15 cellular contexts compared by ENCODE assay signal in genomic region chr2:169839954-169840746, GRCh38. TPM values are rescaled to one million over a fixed set of nuclear protein-coding genes. Genes with fewer than 3 reads are reported as not detected.
DNase-seq lines count a peak whose midpoint lies in the region; ATAC-seq and TF ChIP-seq lines count a peak whose summit lies in the region.
"Had no signal": no experiment of that assay in that cellular context is flagged by ENCODE, and none has a peak within 500 bp of the region (broad histone marks: within the 10 kb centered on the region; RNA-seq: fewer than 3 reads in every experiment).

No MANE protein-coding gene starts in this region.

- H2AFZ ChIP-seq in Loucy (ENCODE audit: low read length) = no peak overlapping the region
- H2AFZ ChIP-seq in smooth muscle cell (ENCODE audit: low read depth) = no peak overlapping the region
- H2AFZ ChIP-seq in OCI-LY7 (ENCODE audit: low read length) = no peak overlapping the region

- H4K20me1 ChIP-seq in Loucy (ENCODE audit: insufficient read depth, low read length, poor library complexity, severe bottlenecking) = peaks cover 12% of the 10 kb centered on the region
- peaks cover 71% of the 10 kb centered on the region for H4K20me1 ChIP-seq in smooth muscle cell (ENCODE audit: low read depth)
- no peaks in the 10 kb centered on the region for H4K20me1 ChIP-seq in OCI-LY7 (ENCODE audit: insufficient read depth, low read length)

- POLR2A ChIA-PET in OCI-LY7 (lab: Charles Lee) = no interaction called here

- TF ChIP-seq POLR2A in thyroid gland (IDR thresholded peaks at IDR 0.05) = no peak

- H3K27me3 Mint-ChIP-seq in endothelial cell (ENCODE audit: unreplicated experiment) = peaks cover 3% of the 10 kb centered on the region
- peaks cover 0 to 4% (median 1%) of the 10 kb centered on the region in 3 donors for H3K27me3 Mint-ChIP-seq in immature natural killer cell (ENCODE audit: low read depth in 3 of 3)
- H3K27me3 Mint-ChIP-seq: activated CD8-positive, alpha-beta T cell treated with anti-CD3 and anti-CD28 coated beads for 36 hours had no signal

- peaks cover 28% of the 10 kb centered on the region for H3K36me3 Mint-ChIP-seq in endothelial cell (ENCODE audit: low read depth, unreplicated experiment)
- peaks cover 0 to 4% (median 0%) of the 10 kb centered on the region in 3 donors for H3K36me3 Mint-ChIP-seq in immature natural killer cell

- intact Hi-C loops in thyroid gland (cut with DNase I) (no loop called here), OCI-LY7 (cut with micrococcal nuclease; ENCODE audit: unreplicated experiment) (no loop called here)

- H3K36me3 ChIP-seq in Loucy (ENCODE audit: insufficient read depth, low read length) (peaks cover 8% of the 10 kb centered on the region; the same call in 1 of the 2 replicates), smooth muscle cell (ENCODE audit: low read depth) (no peaks in the 10 kb centered on the region), thyroid gland (no peaks in the 10 kb centered on the region), OCI-LY7 (ENCODE audit: insufficient read depth, low read length) (no peaks in the 10 kb centered on the region)

- peaks cover 60% of the 10 kb centered on the region for H3K79me2 ChIP-seq in Loucy (ENCODE audit: insufficient read depth, low read length)
- H3K79me2 ChIP-seq in smooth muscle cell (ENCODE audit: low read depth) = peaks cover 69% of the 10 kb centered on the region
- no peaks in the 10 kb centered on the region for H3K79me2 ChIP-seq in OCI-LY7 (ENCODE audit: insufficient read depth, low read depth, low read length)

- H3K9me3 ChIP-seq in Loucy (ENCODE audit: insufficient read depth, low read depth, low read length) (no peaks in the 10 kb centered on the region), smooth muscle cell (replicated peaks; ENCODE audit: low read depth) (no peaks in the 10 kb centered on the region), thyroid gland (no peaks in the 10 kb centered on the region), OCI-LY7 (ENCODE audit: low read length) (no peaks in the 10 kb centered on the region)

- ATAC-seq in left lobe of liver = peak; percentile 34
- ATAC-seq: activated CD8-positive, alpha-beta T cell treated with anti-CD3 and anti-CD28 coated beads for 36 hours had no signal

- H3K4me3 ChIP-seq in Loucy (ENCODE audit: low read length, poor library complexity, severe bottlenecking) = no peak overlapping the region
- H3K4me3 ChIP-seq in smooth muscle cell = no peak overlapping the region
- no peak overlapping the region for H3K4me3 ChIP-seq in thyroid gland (replicated peaks in 1 of 3)
- H3K4me3 ChIP-seq in OCI-LY7 (ENCODE audit: low read depth, low read length, poor library complexity, severe bottlenecking) = no peak overlapping the region

- H3K9ac ChIP-seq in Loucy (ENCODE audit: low read depth, low read length, poor library complexity, severe bottlenecking) (no peak overlapping the region), smooth muscle cell (ENCODE audit: low read depth) (no peak overlapping the region)

- H3K27ac ChIP-seq in smooth muscle cell (ENCODE audit: low read depth) = peak overlapping the region; percentile 43
- H3K27ac ChIP-seq in thyroid gland = no peak overlapping the region
- no peak overlapping the region for H3K27ac ChIP-seq in OCI-LY7 (ENCODE audit: low read depth, low read length, poor library complexity, severe bottlenecking)
- H3K27ac ChIP-seq: epithelial cell of prostate, HL-60 had no signal

- H3K4me1 ChIP-seq in Loucy (ENCODE audit: insufficient read depth, low read length, poor library complexity, severe bottlenecking) (peaks cover 12% of the 10 kb centered on the region), smooth muscle cell (ENCODE audit: low read depth) (no peaks in the 10 kb centered on the region), thyroid gland (peaks cover 14 to 33% of the 10 kb centered on the region in 2 donors), OCI-LY7 (ENCODE audit: insufficient read depth, low read length, poor library complexity, severe bottlenecking) (no peaks in the 10 kb centered on the region)

- BruUV-seq in OCI-LY7 (replicated peaks; lab: Mats Ljungman, UMichigan) = no TSS peak

- peak; percentile 21; the same call in 1 of the 2 replicates for TF ChIP-seq CTCF in Loucy (conservative IDR thresholded peaks at IDR 0.05; ENCODE audit: low read length)
- no peak for TF ChIP-seq CTCF in endothelial cell (IDR thresholded peaks at IDR 0.05; ENCODE audit: unreplicated experiment)
- no peak for TF ChIP-seq CTCF in smooth muscle cell (IDR thresholded peaks at IDR 0.05; ENCODE audit: borderline replicate concordance, insufficient read depth, poor library complexity, severe bottlenecking)
- TF ChIP-seq CTCF in thyroid gland (IDR thresholded peaks at IDR 0.05) = no peak
- TF ChIP-seq CTCF in OCI-LY7 (conservative IDR thresholded peaks at IDR 0.05; ENCODE audit: low read length) = no peak

- H3F3A ChIP-seq in Loucy (ENCODE audit: low read depth) (0 out of 2 replicates have a peak, but pooled peaks cover 3% of the 10 kb centered on the region), smooth muscle cell (ENCODE audit: low read depth) (no peaks in the 10 kb centered on the region)

- H3K4me1 Mint-ChIP-seq in endothelial cell (ENCODE audit: unreplicated experiment) = peaks cover 12% of the 10 kb centered on the region
- peaks cover 46 to 72% of the 10 kb centered on the region in 2 donors for H3K4me1 Mint-ChIP-seq in immature natural killer cell

- CTCF ChIA-PET in OCI-LY7 (lab: Charles Lee; ENCODE audit: unreplicated experiment) = no interaction called here

- H3K27me3 ChIP-seq in Loucy (ENCODE audit: insufficient read depth, low read length, poor library complexity, severe bottlenecking) (no peaks in the 10 kb centered on the region), smooth muscle cell (ENCODE audit: low read depth) (no peaks in the 10 kb centered on the region), thyroid gland (no peaks in the 10 kb centered on the region)

- H3K9me3 Mint-ChIP-seq in endothelial cell (ENCODE audit: unreplicated experiment) = no peaks in the 10 kb centered on the region
- H3K9me3 Mint-ChIP-seq in immature natural killer cell = peaks cover 0 to 2% (median 0%) of the 10 kb centered on the region in 6 donors
- H3K9me3 Mint-ChIP-seq: activated CD8-positive, alpha-beta T cell treated with anti-CD3 and anti-CD28 coated beads for 36 hours; T-helper 1 cell treated with Interleukin-12 subunit alpha and Interleukin-12 subunit beta and Interleukin-4 antibody, amounts not matched to agents 30 μg/mL and 1 μg/mL, for 36 hours had no signal

- WGBS in smooth muscle cell (ENCODE audit: low lambda C conversion rate) = 56% methylated on average over 10 of the region's 10 CpGs
- 74 to 85% methylated on average over 9 to 10 of the region's 10 CpGs for WGBS in thyroid gland, 2 donors

- H3K4me3 Mint-ChIP-seq in endothelial cell (ENCODE audit: unreplicated experiment) = no peak overlapping the region
- H3K4me3 Mint-ChIP-seq in immature natural killer cell = no peak overlapping the region
- H3K4me3 Mint-ChIP-seq: activated CD8-positive, alpha-beta T cell treated with anti-CD3 and anti-CD28 coated beads for 36 hours; T-helper 1 cell treated with Interleukin-12 subunit alpha and Interleukin-12 subunit beta and Interleukin-4 antibody, amounts not matched to agents 30 μg/mL and 1 μg/mL, for 36 hours had no signal

- H3K4me2 ChIP-seq in Loucy (ENCODE audit: low read depth, low read length, poor library complexity, severe bottlenecking) (no peak overlapping the region), smooth muscle cell (peak overlapping the region; percentile 33), OCI-LY7 (ENCODE audit: low read length) (no peak overlapping the region)

- H3K9me2 ChIP-seq in Loucy (replicated peaks; ENCODE audit: low read depth, low read length) (no peaks in the 10 kb centered on the region), OCI-LY7 (ENCODE audit: insufficient read depth, low read length) (no peaks in the 10 kb centered on the region; the same call in 1 of the 2 replicates)

- H3K27ac Mint-ChIP-seq in endothelial cell (ENCODE audit: unreplicated experiment) = peak overlapping the region; percentile 39
- H3K27ac Mint-ChIP-seq in immature natural killer cell = peak overlapping the region in 2 of 6 donors; percentile 2 to 8
- H3K27ac Mint-ChIP-seq: activated CD8-positive, alpha-beta T cell treated with anti-CD3 and anti-CD28 coated beads for 36 hours; T-helper 1 cell treated with Interleukin-12 subunit alpha and Interleukin-12 subunit beta and Interleukin-4 antibody, amounts not matched to agents 30 μg/mL and 1 μg/mL, for 36 hours had no signal

- DNase-seq in endothelial cell (ENCODE audit: low spot score) = no peak
- DNase-seq in left lobe of liver (ENCODE audit: low spot score) = no peak
- no peak for DNase-seq in smooth muscle cell (lab: John Stamatoyannopoulos, UW; ENCODE audit: unreplicated experiment)
- no peak for DNase-seq in immature natural killer cell
- DNase-seq in thyroid gland = no peak
- DNase-seq in stimulated activated CD4-positive, alpha-beta T cell treated with anti-CD3 and anti-CD28 coated beads, Interleukin-2, amount 100 ng/mL, for 48 hours = no peak
- no peak for DNase-seq in OCI-LY7 (ENCODE audit: low spot score)
- DNase-seq: activated CD8-positive, alpha-beta T cell treated with anti-CD3 and anti-CD28 coated beads for 36 hours; activated effector memory CD4-positive, alpha-beta T cell treated with Interleukin-2 at 50 U/mL for 16 hours; GDM1; NCI-H446 had no signal

RNA-seq across cellular contexts. Expression of gene UBR3, which starts 12.9 kb away (rescaled TPM):
- total RNA-seq in endothelial cell (ENCODE audit: unreplicated experiment) (23.4 TPM), left lobe of liver (27.6 TPM), smooth muscle cell (28.5 and 35.1 TPM in 2 replicates), thyroid gland (100 to 1,000 TPM; 101 to 192 (median 114) TPM), OCI-LY7 (2022) (21.0 and 26.0 TPM in 2 replicates)
- polyA plus RNA-seq in smooth muscle cell (7.0 and 7.6 TPM in 2 replicates), immature natural killer cell (10 to 100 TPM in 1 of 3 donors, 1 to 10 TPM in 2; 3.8 to 11.5 (median 5.1) TPM)
- total RNA-seq in OCI-LY7 (2014; rRNA removed; shearing (Covaris generic)) = 11.6 TPM in 2 replicates

RNA-seq across cellular contexts. Expression of gene METTL5, which starts 15.4 kb away (rescaled TPM):
- total RNA-seq in endothelial cell (ENCODE audit: unreplicated experiment) = 36.8 TPM
- total RNA-seq in left lobe of liver = 15.2 TPM
- 72.5 and 84.0 TPM in 2 replicates for total RNA-seq in smooth muscle cell
- 79.8 and 80.5 TPM in 2 replicates for polyA plus RNA-seq in smooth muscle cell
- polyA plus RNA-seq in immature natural killer cell = 100 to 1,000 TPM in 1 of 3 donors, 10 to 100 TPM in 2; 78.5 to 147 (median 97.5) TPM
- total RNA-seq in thyroid gland = 10 to 100 TPM; 49.8 to 77.3 (median 57.4) TPM
- total RNA-seq in OCI-LY7 (2014; rRNA removed; shearing (Covaris generic)) = 52.3 and 56.7 TPM in 2 replicates
- total RNA-seq in OCI-LY7 (2022) = 82.2 and 87.3 TPM in 2 replicates

RNA-seq across cellular contexts. Expression of gene SSB, which starts 41.5 kb away (rescaled TPM):
- total RNA-seq in endothelial cell (ENCODE audit: unreplicated experiment) (109 TPM), left lobe of liver (21.4 TPM), smooth muscle cell (95.8 and 99.1 TPM in 2 replicates), thyroid gland (100 to 1,000 TPM in 2 of 4 donors, 10 to 100 TPM in 2; 58.8 to 157 (median 102) TPM), OCI-LY7 (2022) (161 and 173 TPM in 2 replicates)
- polyA plus RNA-seq in smooth muscle cell (91.5 and 132 TPM in 2 replicates), immature natural killer cell (100 to 1,000 TPM in 1 of 3 donors, 10 to 100 TPM in 2; 67.1 to 115 (median 73.1) TPM)
- total RNA-seq in OCI-LY7 (2014; rRNA removed; shearing (Covaris generic)) = 126 and 162 TPM in 2 replicates
